1 cellular context compared by ENCODE assay signal in genomic region chr11:114064216-114064615, GRCh38.
TF ChIP-seq lines count a peak whose summit lies in the region.

No MANE protein-coding gene starts in this region.

TF ChIP-seq in WTC11, 78 proteins besides CTCF, POLR2A, EP300 and RAD21 (continued from another document):
- TF ChIP-seq, protein P1, sequence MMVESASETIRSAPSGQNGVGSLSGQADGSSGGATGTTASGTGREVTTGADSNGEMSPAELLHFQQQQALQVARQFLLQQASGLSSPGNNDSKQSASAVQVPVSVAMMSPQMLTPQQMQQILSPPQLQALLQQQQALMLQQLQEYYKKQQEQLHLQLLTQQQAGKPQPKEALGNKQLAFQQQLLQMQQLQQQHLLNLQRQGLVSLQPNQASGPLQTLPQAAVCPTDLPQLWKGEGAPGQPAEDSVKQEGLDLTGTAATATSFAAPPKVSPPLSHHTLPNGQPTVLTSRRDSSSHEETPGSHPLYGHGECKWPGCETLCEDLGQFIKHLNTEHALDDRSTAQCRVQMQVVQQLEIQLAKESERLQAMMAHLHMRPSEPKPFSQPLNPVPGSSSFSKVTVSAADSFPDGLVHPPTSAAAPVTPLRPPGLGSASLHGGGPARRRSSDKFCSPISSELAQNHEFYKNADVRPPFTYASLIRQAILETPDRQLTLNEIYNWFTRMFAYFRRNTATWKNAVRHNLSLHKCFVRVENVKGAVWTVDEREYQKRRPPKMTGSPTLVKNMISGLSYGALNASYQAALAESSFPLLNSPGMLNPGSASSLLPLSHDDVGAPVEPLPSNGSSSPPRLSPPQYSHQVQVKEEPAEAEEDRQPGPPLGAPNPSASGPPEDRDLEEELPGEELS (CRISPR knock-in tag; IDR thresholded peaks at IDR 0.05) = no peak
- no peak for TF ChIP-seq SMAD3 (CRISPR knock-in tag; IDR thresholded peaks at IDR 0.05; ENCODE audit: borderline replicate concordance)
- no peak for TF ChIP-seq SMAD4 (CRISPR knock-in tag; IDR thresholded peaks at IDR 0.05)
- no peak for TF ChIP-seq ETV6 (CRISPR knock-in tag; IDR thresholded peaks at IDR 0.05)
- TF ChIP-seq NFYB (CRISPR knock-in tag; conservative IDR thresholded peaks at IDR 0.05; ENCODE audit: low read depth) = no peak
